Comparison of ENCODE assay signal across 33 cellular contexts in the genomic region with DNA sequence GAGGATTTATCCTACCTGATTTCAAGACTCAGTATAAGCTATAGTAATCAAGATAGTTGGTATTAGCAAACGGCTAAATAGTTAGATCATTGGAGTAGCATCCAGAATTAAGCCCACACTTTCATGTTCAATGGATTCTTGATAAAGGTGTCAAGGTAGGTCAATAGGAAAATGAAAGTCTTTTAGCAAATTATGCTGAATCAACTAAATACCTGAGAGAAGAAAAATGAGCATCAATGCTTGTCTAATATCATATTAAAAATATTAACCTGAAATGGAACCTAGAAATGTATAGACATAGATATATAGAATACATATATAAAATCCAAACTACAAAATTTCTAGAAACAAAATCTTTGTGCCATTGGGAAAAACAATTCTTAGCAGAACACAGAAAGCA.
"Had no signal": no experiment of that assay in that cellular context is flagged by ENCODE, and none has a peak within 500 bp of the region (broad histone marks: within the 10 kb centered on the region; RNA-seq: fewer than 3 reads in every experiment).

No MANE protein-coding gene starts in this region.

- H3K36me3 ChIP-seq: adrenal gland, ascending aorta, brain microvascular endothelial cell, cardiac muscle cell had no signal

- H3K9me3 ChIP-seq: adrenal gland, ascending aorta, body of pancreas had no signal

- FAIRE-seq: astrocyte, bronchial epithelial cell, colon had no signal

- H3K4me1 ChIP-seq: adrenal gland, ascending aorta, body of pancreas had no signal

- H3K27ac ChIP-seq: adrenal gland, ascending aorta, body of pancreas, brain microvascular endothelial cell, cardiac muscle cell had no signal

- H3K27me3 ChIP-seq: adrenal gland, ascending aorta, body of pancreas, brain microvascular endothelial cell, cardiac muscle cell had no signal

- ATAC-seq: activated naive CD4-positive, alpha-beta T cell treated with anti-CD3 and anti-CD28 coated beads, Interleukin-2, amount 50 U/mL, for 72 hours; activated naive CD8-positive, alpha-beta T cell treated with anti-CD3 and anti-CD28 coated beads, Interleukin-2, amount 50 U/mL, for 24 hours; activated T-cell treated with anti-CD3 and anti-CD28 coated beads, Interleukin-2, amount 50 U/mL, for 4 hours; activated T-cell treated with anti-CD3 and anti-CD28 coated beads, Interleukin-2, amount 50 U/mL, for 72 hours; activated T-helper 17 cell treated with anti-CD3 and anti-CD28 coated beads, Interleukin-2, amount 50 U/mL, for 72 hours; body of pancreas had no signal

- DNase-seq: activated effector memory CD4-positive, alpha-beta T cell treated with anti-CD3 and anti-CD28 coated beads, Interleukin-2, amount 50 U/mL, for 16 hours; activated effector memory CD4-positive, alpha-beta T cell treated with Interleukin-2 at 50 U/mL for 16 hours; activated gamma-delta T cell; activated gamma-delta T cell treated with Interleukin-2 at 50 U/mL for 16 hours; activated naive CD4-positive, alpha-beta T cell; activated naive CD4-positive, alpha-beta T cell treated with anti-CD3 and anti-CD28 coated beads for 36 hours; activated naive CD4-positive, alpha-beta T cell treated with anti-CD3 and anti-CD28 coated beads, Interleukin-2, amount 10 ng/mL, durations not matched to agents 7 days and 5 days; activated naive CD4-positive, alpha-beta T cell treated with anti-CD3 and anti-CD28 coated beads, Interleukin-2, amount 50 U/mL, for 16 hours; activated naive CD4-positive, alpha-beta T cell treated with Interleukin-2 at 50 U/mL for 16 hours; activated naive CD8-positive, alpha-beta T cell treated with anti-CD3 and anti-CD28 coated beads for 36 hours; activated naive CD8-positive, alpha-beta T cell treated with anti-CD3 and anti-CD28 coated beads, Interleukin-2, amount 10 ng/mL, durations not matched to agents 7 days and 5 days; activated naive CD8-positive, alpha-beta T cell treated with anti-CD3 and anti-CD28 coated beads, Interleukin-2, amount 50 U/mL, for 24 hours; activated T-cell treated with anti-CD3 and anti-CD28 coated beads, Interleukin-2, amount 50 U/mL, for 24 hours; activated T-cell treated with anti-CD3 and anti-CD28 coated beads, Interleukin-2, amount 50 U/mL, for 4 hours; activated T-cell treated with anti-CD3 and anti-CD28 coated beads, Interleukin-2, amount 50 U/mL, for 48 hours; activated T-cell treated with anti-CD3 and anti-CD28 coated beads, Interleukin-2, amount 50 U/mL, for 72 hours; adrenal gland; amniotic stem cell; amygdala; anterior cingulate cortex; aorta; body of pancreas; brain microvascular endothelial cell; caudate nucleus; central memory CD4-positive, alpha-beta T cell; cerebellar nuclear complex had no signal

- H3K4me3 ChIP-seq: adrenal gland, ascending aorta, body of pancreas, cardiac muscle cell had no signal
